16 cellular contexts compared by ENCODE assay signal in the genomic region with DNA sequence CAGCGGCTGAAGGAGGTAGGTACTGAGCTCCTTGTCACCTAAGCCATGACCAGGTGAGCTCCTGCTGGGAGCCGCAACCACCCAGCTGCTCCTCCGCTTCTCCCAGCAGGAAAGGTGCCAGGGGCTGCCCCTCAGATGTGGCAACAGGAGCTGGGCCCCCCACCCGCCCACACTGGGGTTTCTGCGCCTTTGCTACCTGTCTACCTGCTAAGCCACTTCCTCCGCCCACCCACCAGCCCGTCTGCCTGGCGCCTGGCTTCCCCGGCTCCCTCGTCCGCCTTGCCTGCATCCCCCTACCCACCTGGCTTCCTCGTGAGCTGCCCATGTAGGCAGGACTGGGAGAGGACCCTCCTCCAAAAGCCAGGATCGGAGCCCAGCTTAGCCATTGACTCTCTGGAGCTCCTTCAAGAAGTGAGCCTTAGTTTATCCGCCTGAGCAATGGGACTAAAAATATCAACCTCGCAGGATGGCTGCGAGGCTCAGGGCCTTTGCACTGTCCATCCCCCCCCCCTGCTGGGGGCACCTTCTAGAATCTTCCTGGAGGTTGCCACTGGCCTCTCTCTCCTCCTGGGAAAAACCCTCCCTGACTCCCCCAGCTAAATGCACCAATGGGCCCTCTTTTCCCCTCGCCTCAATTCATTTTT. TPM values are rescaled to one million over a fixed set of nuclear protein-coding genes. Genes with fewer than 3 reads are reported as not detected.
DNase-seq lines count a peak whose midpoint lies in the region; ATAC-seq and TF ChIP-seq lines count a peak whose summit lies in the region.
"Had no signal": no experiment of that assay in that cellular context is flagged by ENCODE, and none has a peak within 500 bp of the region (broad histone marks: within the 10 kb centered on the region; RNA-seq: fewer than 3 reads in every experiment).

No MANE protein-coding gene starts in this region.

- intact Hi-C loops in activated CD8-positive, alpha-beta T cell treated with anti-CD3 and anti-CD28 coated beads for 36 hours (cut with micrococcal nuclease): no loop called here

- no peak overlapping the region for H3K27ac ChIP-seq in HEK293 (ENCODE audit: extremely low read depth, low read depth, low read length)

- POLR2A ChIA-PET in HEK293 (lab: Yijun Ruan, JAX): no interaction called here
- POLR2A ChIA-PET in activated CD8-positive, alpha-beta T cell treated with anti-CD3 and anti-CD28 coated beads for 36 hours (lab: Charles Lee): interaction anchor here (0.7 to 2.8 kb wide), 8 partner anchors 11 to 183 kb away, joined by 3 to 8 read pairs (median 6); no protein-coding TSS in a partner anchor

- no peak overlapping the region for H3K4me3 ChIP-seq in HEK293 (ENCODE audit: low read depth, low read length)

- CTCF ChIA-PET in HEK293 (lab: Yijun Ruan, JAX): interaction anchor here (0.7 to 1.6 kb wide), 3 partner anchors 20 to 114 kb away, joined by 3 to 5 read pairs (median 3); no protein-coding TSS in a partner anchor
- CTCF ChIA-PET in activated CD8-positive, alpha-beta T cell treated with anti-CD3 and anti-CD28 coated beads for 36 hours (lab: Charles Lee): interaction anchor here (0.8 to 1.9 kb wide), 6 partner anchors 61 to 115 kb away, joined by 3 to 6 read pairs (median 4); partner anchors contain the start of gene FAM32A

- no peaks in the 10 kb centered on the region for H3K36me3 ChIP-seq in HEK293 (ENCODE audit: control insufficient read depth in 2 of 2, insufficient read depth in 1 of 2, low read length in 2 of 2)

- peaks cover 18% of the 10 kb centered on the region for H3K27me3 Mint-ChIP-seq in activated CD8-positive, alpha-beta T cell treated with anti-CD3 and anti-CD28 coated beads for 36 hours
- H3K27me3 Mint-ChIP-seq in activated naive CD8-positive, alpha-beta T cell treated with anti-CD3 and anti-CD28 coated beads for 36 hours: peaks cover 26% of the 10 kb centered on the region
- peaks cover 2% of the 10 kb centered on the region for H3K27me3 Mint-ChIP-seq in glutamatergic neuron (ENCODE audit: unreplicated experiment)

- TF ChIP-seq CTCF in HEK293 (tag by site-specific recombination; IDR thresholded peaks at IDR 0.05): no peak
- no peak for TF ChIP-seq CTCF in activated CD8-positive, alpha-beta T cell treated with anti-CD3 and anti-CD28 coated beads for 36 hours (IDR thresholded peaks at IDR 0.05)
- TF ChIP-seq CTCF in glutamatergic neuron (IDR thresholded peaks at IDR 0.05; ENCODE audit: partially characterized antibody, unreplicated experiment): no peak

- no peak overlapping the region for H3K4me3 Mint-ChIP-seq in activated CD8-positive, alpha-beta T cell treated with anti-CD3 and anti-CD28 coated beads for 36 hours
- no peak overlapping the region for H3K4me3 Mint-ChIP-seq in activated naive CD8-positive, alpha-beta T cell treated with anti-CD3 and anti-CD28 coated beads for 36 hours
- H3K4me3 Mint-ChIP-seq in glutamatergic neuron (ENCODE audit: unreplicated experiment): no peak overlapping the region
- H3K4me3 Mint-ChIP-seq: WTC11 had no signal

- H3K4me1 ChIP-seq in HEK293 (ENCODE audit: control insufficient read depth, insufficient read depth, low read length): no peaks in the 10 kb centered on the region

- peak; percentile 32 for ATAC-seq in activated CD8-positive, alpha-beta T cell treated with anti-CD3 and anti-CD28 coated beads for 36 hours
- no peak for ATAC-seq in HG02973 (IDR thresholded peaks at IDR 0.05; ENCODE audit: unreplicated experiment)
- ATAC-seq: PC-3, SK-N-SH treated with all-trans-retinoic acid at 6 μM for 48 hours, WTC11 had no signal

- no peak overlapping the region for H3K27ac Mint-ChIP-seq in activated CD8-positive, alpha-beta T cell treated with anti-CD3 and anti-CD28 coated beads for 36 hours
- H3K27ac Mint-ChIP-seq in activated naive CD8-positive, alpha-beta T cell treated with anti-CD3 and anti-CD28 coated beads for 36 hours: no peak overlapping the region
- H3K27ac Mint-ChIP-seq in glutamatergic neuron (ENCODE audit: unreplicated experiment): no peak overlapping the region
- H3K27ac Mint-ChIP-seq: WTC11 had no signal

- peaks cover 3% of the 10 kb centered on the region for H3K9me3 Mint-ChIP-seq in activated CD8-positive, alpha-beta T cell treated with anti-CD3 and anti-CD28 coated beads for 36 hours
- H3K9me3 Mint-ChIP-seq in activated naive CD8-positive, alpha-beta T cell treated with anti-CD3 and anti-CD28 coated beads for 36 hours: peaks cover 3% of the 10 kb centered on the region
- H3K9me3 Mint-ChIP-seq in glutamatergic neuron (ENCODE audit: unreplicated experiment): peaks cover 1% of the 10 kb centered on the region
- H3K9me3 Mint-ChIP-seq: WTC11 had no signal

- peak; percentile 77 for DNase-seq in activated CD8-positive, alpha-beta T cell treated with anti-CD3 and anti-CD28 coated beads for 36 hours
- DNase-seq in activated naive CD8-positive, alpha-beta T cell treated with anti-CD3 and anti-CD28 coated beads for 36 hours: peak; percentile 58
- DNase-seq in stimulated activated CD4-positive, alpha-beta T cell treated with anti-CD3 and anti-CD28 coated beads, Interleukin-4, amount 100 ng/mL, for 4 hours: peak; percentile 32 to 61
- DNase-seq in glutamatergic neuron (no peak), HT-29 (ENCODE audit: low spot score) (no peak), NOMO-1 treated with dmso at 0.1 percent for 144 hours (lab: John Stamatoyannopoulos, UW; ENCODE audit: unreplicated experiment) (no peak)
- DNase-seq: amniotic stem cell, mesendoderm, NCI-H1417 treated with DMSO at 0.1 percent for 48 hours, NCI-H446, PC-3, trophoblast cell had no signal

- H3K4me1 Mint-ChIP-seq in activated CD8-positive, alpha-beta T cell treated with anti-CD3 and anti-CD28 coated beads for 36 hours (ENCODE audit: low read depth): peaks cover 29% of the 10 kb centered on the region
- peaks cover 23% of the 10 kb centered on the region for H3K4me1 Mint-ChIP-seq in activated naive CD8-positive, alpha-beta T cell treated with anti-CD3 and anti-CD28 coated beads for 36 hours
- H3K4me1 Mint-ChIP-seq in glutamatergic neuron (ENCODE audit: low read depth, unreplicated experiment): no peaks in the 10 kb centered on the region
- H3K4me1 Mint-ChIP-seq: WTC11 had no signal

- H3K9me3 ChIP-seq in HEK293 (ENCODE audit: control insufficient read depth, insufficient read depth, low read depth, low read length): no peaks in the 10 kb centered on the region

- H3K36me3 Mint-ChIP-seq in activated CD8-positive, alpha-beta T cell treated with anti-CD3 and anti-CD28 coated beads for 36 hours (ENCODE audit: low read depth): no peaks in the 10 kb centered on the region
- H3K36me3 Mint-ChIP-seq in activated naive CD8-positive, alpha-beta T cell treated with anti-CD3 and anti-CD28 coated beads for 36 hours: no peaks in the 10 kb centered on the region
- H3K36me3 Mint-ChIP-seq in glutamatergic neuron (ENCODE audit: unreplicated experiment): no peaks in the 10 kb centered on the region
- H3K36me3 Mint-ChIP-seq: WTC11 had no signal

TF ChIP-seq in HEK293, 187 proteins besides CTCF, POLR2A, EP300 and RAD21:
- no peak for TF ChIP-seq AEBP2 (tag by site-specific recombination; IDR thresholded peaks at IDR 0.05; ENCODE audit: borderline replicate concordance)
- no peak for TF ChIP-seq ZNF292 (tag by site-specific recombination; IDR thresholded peaks at IDR 0.05; ENCODE audit: borderline replicate concordance, low read depth)
- no peak for TF ChIP-seq ZNF423 (tag by site-specific recombination; IDR thresholded peaks at IDR 0.05)
- peak; percentile 73 for TF ChIP-seq ZNF623 (tag by site-specific recombination; IDR thresholded peaks at IDR 0.05)
- no peak for TF ChIP-seq ZNF660 (tag by site-specific recombination; IDR thresholded peaks at IDR 0.05)

RNA-seq across cellular contexts. Expression of gene KLF2, which starts 55.8 kb away (rescaled TPM):
- 1 to 10 TPM in 1 of 2 experiments, under 1 TPM in 1; 0.94 to 1.0 TPM for total RNA-seq in activated CD8-positive, alpha-beta T cell treated with anti-CD3 and anti-CD28 coated beads for 36 hours
- total RNA-seq in activated naive CD8-positive, alpha-beta T cell treated with anti-CD3 and anti-CD28 coated beads for 36 hours: under 1 TPM; 0.18 to 0.23 TPM
- not detected for total RNA-seq in glutamatergic neuron (ENCODE audit: unreplicated experiment)
- total RNA-seq in HT-29 (2014; rRNA removed; shearing (Covaris generic)): 3.5 and 5.9 TPM in 2 replicates

Comparison
In these comparisons a context has a peak if more than half of its experiments do, and no peak if none do; other contexts are left out.
1. DNase-seq: peak in activated CD8-positive, alpha-beta T cell treated with anti-CD3 and anti-CD28 coated beads for 36 hours (single experiment), activated naive CD8-positive, alpha-beta T cell treated with anti-CD3 and anti-CD28 coated beads for 36 hours (single experiment) and stimulated activated CD4-positive, alpha-beta T cell treated with anti-CD3 and anti-CD28 coated beads, Interleukin-4, amount 100 ng/mL, for 4 hours (2 of 2); none in glutamatergic neuron (single experiment), HT-29 (single experiment) and NOMO-1 treated with dmso at 0.1 percent for 144 hours (single experiment).